8 cellular contexts compared by ENCODE assay signal in the genomic region with DNA sequence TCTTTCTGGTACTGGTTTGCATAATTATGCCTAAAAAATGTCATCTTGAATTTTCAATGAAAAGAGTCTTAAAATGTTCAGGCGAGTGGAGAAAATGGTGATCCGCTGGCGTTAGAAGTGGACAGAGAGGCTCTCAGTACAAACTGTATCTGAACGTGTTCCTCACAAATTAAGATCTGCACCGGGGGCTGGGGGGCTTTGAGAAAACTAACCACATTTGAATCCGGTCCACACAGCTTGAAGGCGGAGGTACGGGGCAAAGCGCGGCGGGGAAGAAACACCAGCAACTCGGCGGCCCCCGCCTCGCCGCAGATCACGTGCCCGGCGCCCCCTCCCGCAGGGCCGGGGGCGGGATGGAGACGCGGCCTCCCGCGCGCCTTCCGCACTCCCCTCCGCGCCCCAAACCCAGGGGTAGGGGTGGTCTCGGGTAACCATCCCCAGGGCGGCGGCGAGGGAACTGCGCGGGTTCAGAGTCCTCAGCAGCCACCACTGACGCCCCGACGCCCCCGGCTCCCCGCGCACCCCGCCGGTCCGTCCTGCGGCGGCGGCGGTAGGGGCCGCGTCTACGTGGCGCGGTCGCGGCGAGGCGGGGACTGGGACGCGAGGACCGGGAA. TPM values are rescaled to one million over a fixed set of nuclear protein-coding genes. Genes with fewer than 3 reads are reported as not detected.
DNase-seq lines count a peak whose midpoint lies in the region; ATAC-seq and TF ChIP-seq lines count a peak whose summit lies in the region.

No MANE protein-coding gene starts in this region.

- WGBS in thymus, result under 1% methylated on average over 58 of the region's 61 CpGs

- TF ChIP-seq CTCF in fibroblast of mammary gland (conservative IDR thresholded peaks at IDR 0.05; ENCODE audit: control insufficient read depth, insufficient read depth, low read depth, low read length) (no peak), nephron (IDR thresholded peaks at IDR 0.05; ENCODE audit: unreplicated experiment in 3 of 3) (no peak)

- H3K36me3 ChIP-seq in HAP-1 (replicated peaks) (peaks cover 9% of the 10 kb centered on the region), thymus (ENCODE audit: control insufficient read depth, insufficient read depth) (peaks cover 3% of the 10 kb centered on the region)

- H3K4me3 Mint-ChIP-seq in nephron, result peak overlapping the region; percentile 86 to 100 (median 95)

- H3K36me3 Mint-ChIP-seq in nephron (ENCODE audit: low read depth), result peaks cover 35% of the 10 kb centered on the region

- H3K9me3 Mint-ChIP-seq in nephron, result no peaks in the 10 kb centered on the region

- in situ Hi-C loops in HAP-1 (cut with MboI; ENCODE audit: low sequenced_read_pairs), result no loop called here

- H3K27ac ChIP-seq in thymus (ENCODE audit: low read depth), result peak overlapping the region; percentile 86

- no peaks in the 10 kb centered on the region for H3K27me3 Mint-ChIP-seq in nephron (ENCODE audit: low read depth)

- peaks cover 38% of the 10 kb centered on the region for H3K4me1 Mint-ChIP-seq in nephron

- H3K4me1 ChIP-seq in HAP-1 (peaks cover 34% of the 10 kb centered on the region), thymus (ENCODE audit: control insufficient read depth, insufficient read depth, low read length) (peaks cover 7% of the 10 kb centered on the region)

- peak overlapping the region; percentile 91 to 97 (median 96) for H3K27ac Mint-ChIP-seq in nephron

- peak; percentile 62 for DNase-seq in GDM1 (lab: John Stamatoyannopoulos, UW)
- DNase-seq in HAP-1 (ENCODE audit: low spot score in 2 of 2), result peak; percentile 26 to 54
- peak; percentile 87 for DNase-seq in NCI-H2227 (lab: John Stamatoyannopoulos, UW; ENCODE audit: unreplicated experiment)
- DNase-seq in activated T-cell treated with anti-CD3 and anti-CD28 coated beads, Interleukin-2, amount 50 U/mL, for 48 hours, result peak; percentile 57 to 66
- DNase-seq in fibroblast of mammary gland (ENCODE audit: low read depth), result peak; percentile 25

- 0 out of 2 replicates have a peak, but pooled peaks cover 2% of the 10 kb centered on the region for H3K27me3 ChIP-seq in HAP-1 (ENCODE audit: low read depth)
- H3K27me3 ChIP-seq in thymus (ENCODE audit: control insufficient read depth, insufficient read depth), result no peaks in the 10 kb centered on the region

- H3K9me3 ChIP-seq in HAP-1 (no peaks in the 10 kb centered on the region), thymus (ENCODE audit: control insufficient read depth) (peaks cover 1% of the 10 kb centered on the region)

- no peak for ATAC-seq in HG02938 (IDR thresholded peaks at IDR 0.05; ENCODE audit: unreplicated experiment)

- H3K4me3 ChIP-seq in HAP-1 (peak overlapping the region; percentile 46), fibroblast of mammary gland (ENCODE audit: control insufficient read depth, low read depth, low read length) (peak overlapping the region; percentile 62), thymus (ENCODE audit: low read length) (peak overlapping the region; percentile 89)

RNA-seq across cellular contexts. Expression of gene LPIN2, which starts 0.5 kb away (rescaled TPM):
- 11.1 TPM for polyA plus RNA-seq in thymus

Comparison
In these comparisons a context has a peak if more than half of its experiments do, and no peak if none do; other contexts are left out.
1. DNase-seq: peak in every context shown above with its lines; median percentile 87 in NCI-H2227; 62 in GDM1; 62 in activated T-cell treated with anti-CD3 and anti-CD28 coated beads, Interleukin-2, amount 50 U/mL, for 48 hours; 40 in HAP-1; 25 in fibroblast of mammary gland.